In the genomic region with DNA sequence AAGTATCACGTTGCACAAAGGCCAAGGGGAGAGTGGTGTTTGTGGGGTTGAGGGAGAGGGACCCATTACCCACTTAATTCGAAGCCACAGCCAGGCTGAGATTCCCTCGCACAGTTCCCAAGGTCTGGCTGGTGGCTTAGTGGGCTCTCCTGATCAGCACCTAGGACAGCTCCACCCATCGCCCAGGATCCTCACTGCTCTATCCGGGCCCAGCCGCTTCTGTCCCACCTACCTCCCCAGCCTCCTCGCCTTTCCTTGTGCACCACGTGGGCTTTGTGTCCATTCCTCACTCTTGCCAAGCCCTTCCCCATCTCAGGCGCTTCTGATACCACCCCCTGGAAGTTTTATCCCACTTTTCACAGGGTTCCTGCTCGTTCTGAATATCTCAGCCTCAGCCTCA, we compare ENCODE assay signal across 1 cellular context.
TF ChIP-seq lines count a peak whose summit lies in the region.

No MANE protein-coding gene starts in this region.

TF ChIP-seq in GM23338, 12 proteins besides CTCF, POLR2A, EP300 and RAD21 (continued from another document):
- TF ChIP-seq, protein P1, sequence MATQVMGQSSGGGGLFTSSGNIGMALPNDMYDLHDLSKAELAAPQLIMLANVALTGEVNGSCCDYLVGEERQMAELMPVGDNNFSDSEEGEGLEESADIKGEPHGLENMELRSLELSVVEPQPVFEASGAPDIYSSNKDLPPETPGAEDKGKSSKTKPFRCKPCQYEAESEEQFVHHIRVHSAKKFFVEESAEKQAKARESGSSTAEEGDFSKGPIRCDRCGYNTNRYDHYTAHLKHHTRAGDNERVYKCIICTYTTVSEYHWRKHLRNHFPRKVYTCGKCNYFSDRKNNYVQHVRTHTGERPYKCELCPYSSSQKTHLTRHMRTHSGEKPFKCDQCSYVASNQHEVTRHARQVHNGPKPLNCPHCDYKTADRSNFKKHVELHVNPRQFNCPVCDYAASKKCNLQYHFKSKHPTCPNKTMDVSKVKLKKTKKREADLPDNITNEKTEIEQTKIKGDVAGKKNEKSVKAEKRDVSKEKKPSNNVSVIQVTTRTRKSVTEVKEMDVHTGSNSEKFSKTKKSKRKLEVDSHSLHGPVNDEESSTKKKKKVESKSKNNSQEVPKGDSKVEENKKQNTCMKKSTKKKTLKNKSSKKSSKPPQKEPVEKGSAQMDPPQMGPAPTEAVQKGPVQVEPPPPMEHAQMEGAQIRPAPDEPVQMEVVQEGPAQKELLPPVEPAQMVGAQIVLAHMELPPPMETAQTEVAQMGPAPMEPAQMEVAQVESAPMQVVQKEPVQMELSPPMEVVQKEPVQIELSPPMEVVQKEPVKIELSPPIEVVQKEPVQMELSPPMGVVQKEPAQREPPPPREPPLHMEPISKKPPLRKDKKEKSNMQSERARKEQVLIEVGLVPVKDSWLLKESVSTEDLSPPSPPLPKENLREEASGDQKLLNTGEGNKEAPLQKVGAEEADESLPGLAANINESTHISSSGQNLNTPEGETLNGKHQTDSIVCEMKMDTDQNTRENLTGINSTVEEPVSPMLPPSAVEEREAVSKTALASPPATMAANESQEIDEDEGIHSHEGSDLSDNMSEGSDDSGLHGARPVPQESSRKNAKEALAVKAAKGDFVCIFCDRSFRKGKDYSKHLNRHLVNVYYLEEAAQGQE (IDR thresholded peaks at IDR 0.05; ENCODE audit: unreplicated experiment): peak; percentile 91
- TF ChIP-seq JUNB (IDR thresholded peaks at IDR 0.05; ENCODE audit: unreplicated experiment): no peak
- TF ChIP-seq EZH2 (IDR thresholded peaks at IDR 0.05; ENCODE audit: low read depth, unreplicated experiment): no peak
- TF ChIP-seq, protein P2, sequence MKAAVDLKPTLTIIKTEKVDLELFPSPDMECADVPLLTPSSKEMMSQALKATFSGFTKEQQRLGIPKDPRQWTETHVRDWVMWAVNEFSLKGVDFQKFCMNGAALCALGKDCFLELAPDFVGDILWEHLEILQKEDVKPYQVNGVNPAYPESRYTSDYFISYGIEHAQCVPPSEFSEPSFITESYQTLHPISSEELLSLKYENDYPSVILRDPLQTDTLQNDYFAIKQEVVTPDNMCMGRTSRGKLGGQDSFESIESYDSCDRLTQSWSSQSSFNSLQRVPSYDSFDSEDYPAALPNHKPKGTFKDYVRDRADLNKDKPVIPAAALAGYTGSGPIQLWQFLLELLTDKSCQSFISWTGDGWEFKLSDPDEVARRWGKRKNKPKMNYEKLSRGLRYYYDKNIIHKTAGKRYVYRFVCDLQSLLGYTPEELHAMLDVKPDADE (IDR thresholded peaks at IDR 0.05): no peak
- TF ChIP-seq NANOG (IDR thresholded peaks at IDR 0.05; ENCODE audit: borderline replicate concordance): no peak
